21 cellular contexts compared by ENCODE assay signal in genomic region chr4:174215936-174216699, GRCh38.
DNase-seq lines count a peak whose midpoint lies in the region; ATAC-seq lines count a peak whose summit lies in the region.
"Had no signal": no experiment of that assay in that cellular context is flagged by ENCODE, and none has a peak within 500 bp of the region (broad histone marks: within the 10 kb centered on the region; RNA-seq: fewer than 3 reads in every experiment).

No MANE protein-coding gene starts in this region.

- peaks cover 33% of the 10 kb centered on the region for H3K4me1 ChIP-seq in skeletal muscle satellite cell (ENCODE audit: control insufficient read depth, insufficient read depth, low read length)

- no peak overlapping the region for H3K9ac ChIP-seq in skeletal muscle satellite cell (ENCODE audit: low read depth, low read length)

- peaks cover 51% of the 10 kb centered on the region for H3K4me1 Mint-ChIP-seq in activated naive CD8-positive, alpha-beta T cell (ENCODE audit: low read depth)
- peaks cover 48% of the 10 kb centered on the region for H3K4me1 Mint-ChIP-seq in activated naive CD8-positive, alpha-beta T cell treated with anti-CD3 and anti-CD28 coated beads for 36 hours
- H3K4me1 Mint-ChIP-seq in T-helper 17 cell: peaks cover 34% of the 10 kb centered on the region

- no peaks in the 10 kb centered on the region for H3K36me3 ChIP-seq in skeletal muscle satellite cell (ENCODE audit: insufficient read depth, low read length)
- H3K36me3 ChIP-seq: esophagus muscularis mucosa, left lung, neutrophil had no signal

- H3K4me3 ChIP-seq in skeletal muscle satellite cell (ENCODE audit: low read length): no peak overlapping the region
- H3K4me3 ChIP-seq: left lung had no signal

- no peak overlapping the region for H3K27ac Mint-ChIP-seq in activated naive CD8-positive, alpha-beta T cell
- no peak overlapping the region for H3K27ac Mint-ChIP-seq in activated naive CD8-positive, alpha-beta T cell treated with anti-CD3 and anti-CD28 coated beads for 36 hours
- peak overlapping the region; percentile 34 for H3K27ac Mint-ChIP-seq in T-helper 17 cell
- H3K27ac Mint-ChIP-seq: stimulated activated naive CD8-positive, alpha-beta T cell treated with anti-CD3 and anti-CD28 coated beads, Interleukin-15, Interleukin-2, amounts not matched to agents 100 ng/mL and 50 ng/mL, for 24 hours; T-helper 1 cell treated with Interleukin-12 subunit alpha and Interleukin-12 subunit beta and Interleukin-4 antibody, amounts not matched to agents 30 μg/mL and 1 μg/mL, for 36 hours had no signal

- no peaks in the 10 kb centered on the region for H3K9me3 ChIP-seq in T-helper 17 cell (ENCODE audit: control insufficient read depth, low read length, poor library complexity, severe bottlenecking)
- H3K9me3 ChIP-seq in skeletal muscle satellite cell (replicated peaks; ENCODE audit: low read length): no peaks in the 10 kb centered on the region
- H3K9me3 ChIP-seq: esophagus muscularis mucosa, left lung, neutrophil had no signal

- no peaks in the 10 kb centered on the region for H3K9me3 Mint-ChIP-seq in activated naive CD8-positive, alpha-beta T cell (ENCODE audit: low read depth)
- no peaks in the 10 kb centered on the region for H3K9me3 Mint-ChIP-seq in activated naive CD8-positive, alpha-beta T cell treated with anti-CD3 and anti-CD28 coated beads for 36 hours
- H3K9me3 Mint-ChIP-seq: stimulated activated naive CD8-positive, alpha-beta T cell treated with anti-CD3 and anti-CD28 coated beads, Interleukin-15, Interleukin-2, amounts not matched to agents 100 ng/mL and 50 ng/mL, for 24 hours; T-helper 1 cell treated with Interleukin-12 subunit alpha and Interleukin-12 subunit beta and Interleukin-4 antibody, amounts not matched to agents 30 μg/mL and 1 μg/mL, for 36 hours had no signal

- H3K27me3 ChIP-seq in skeletal muscle satellite cell (ENCODE audit: control insufficient read depth, insufficient read depth, low read length): peaks cover 44% of the 10 kb centered on the region

- ATAC-seq in T-helper 17 cell: no peak
- ATAC-seq: HCT116, left lung had no signal

- H3K4me3 Mint-ChIP-seq in activated naive CD8-positive, alpha-beta T cell: peak overlapping the region; percentile 12
- no peak overlapping the region for H3K4me3 Mint-ChIP-seq in activated naive CD8-positive, alpha-beta T cell treated with anti-CD3 and anti-CD28 coated beads for 36 hours
- H3K4me3 Mint-ChIP-seq in T-helper 17 cell: peak overlapping the region; percentile 39
- H3K4me3 Mint-ChIP-seq: stimulated activated naive CD8-positive, alpha-beta T cell treated with anti-CD3 and anti-CD28 coated beads, Interleukin-15, Interleukin-2, amounts not matched to agents 100 ng/mL and 50 ng/mL, for 24 hours; T-helper 1 cell treated with Interleukin-12 subunit alpha and Interleukin-12 subunit beta and Interleukin-4 antibody, amounts not matched to agents 30 μg/mL and 1 μg/mL, for 36 hours had no signal

- H3K27me3 Mint-ChIP-seq in activated naive CD8-positive, alpha-beta T cell: peaks cover 59% of the 10 kb centered on the region
- H3K27me3 Mint-ChIP-seq in activated naive CD8-positive, alpha-beta T cell treated with anti-CD3 and anti-CD28 coated beads for 36 hours: peaks cover 90% of the 10 kb centered on the region
- peaks cover 77% of the 10 kb centered on the region for H3K27me3 Mint-ChIP-seq in T-helper 17 cell

- H3K36me3 Mint-ChIP-seq in activated naive CD8-positive, alpha-beta T cell: no peaks in the 10 kb centered on the region
- no peaks in the 10 kb centered on the region for H3K36me3 Mint-ChIP-seq in activated naive CD8-positive, alpha-beta T cell treated with anti-CD3 and anti-CD28 coated beads for 36 hours
- no peaks in the 10 kb centered on the region for H3K36me3 Mint-ChIP-seq in T-helper 17 cell (ENCODE audit: low read depth)

- DNase-seq in activated naive CD8-positive, alpha-beta T cell treated with anti-CD3 and anti-CD28 coated beads for 36 hours: no peak
- DNase-seq in T-helper 17 cell (no peak), iPS-NIHi7 (ENCODE audit: extremely low spot score) (peak; percentile 22), NOMO-1 treated with dmso at 0.1 percent for 144 hours (lab: John Stamatoyannopoulos, UW; ENCODE audit: unreplicated experiment) (no peak), amygdala (lab: John Stamatoyannopoulos, UW) (no peak), DMS 273 (lab: John Stamatoyannopoulos, UW; ENCODE audit: unreplicated experiment) (no peak)
- DNase-seq: activated T-cell treated with anti-CD3 and anti-CD28 coated beads for 4 hours, anterior cingulate cortex, cortex of kidney, hypothalamus, NCI-H2081 treated with DMSO at 0.1 percent for 48 hours, NCI-H82, RPMI8226 had no signal

- H3K4me2 ChIP-seq in skeletal muscle satellite cell (ENCODE audit: low read length): peak overlapping the region; percentile 84
